ENCODE assay signal across 27 cellular contexts in genomic region chr21:29825936-29826335, GRCh38.
"Had no signal": no experiment of that assay in that cellular context is flagged by ENCODE, and none has a peak within 500 bp of the region (broad histone marks: within the 10 kb centered on the region; RNA-seq: fewer than 3 reads in every experiment).

No MANE protein-coding gene starts in this region.

- H3K36me3 ChIP-seq: ascending aorta, Peyer's patch, SJSA1 had no signal

- H3K4me1 Mint-ChIP-seq: activated CD4-positive, alpha-beta T cell treated with anti-CD3 and anti-CD28 coated beads, Interleukin-2, amount 10 ng/mL, durations not matched to agents 24 days and 14 days; activated naive CD4-positive, alpha-beta T cell treated with anti-CD3 and anti-CD28 coated beads, Interleukin-2, amount 50 U/mL, for 24 hours; activated naive CD8-positive, alpha-beta T cell treated with anti-CD3 and anti-CD28 coated beads, Interleukin-2, amount 10 ng/mL, durations not matched to agents 7 days and 5 days; activated T-helper 17 cell treated with anti-CD3 and anti-CD28 coated beads, Interleukin-2, amount 50 U/mL, for 72 hours had no signal

- H3K9me3 ChIP-seq: ascending aorta, Peyer's patch, SJSA1 had no signal

- H3K27ac ChIP-seq: ascending aorta, Peyer's patch, SJSA1 had no signal

- H3K4me1 ChIP-seq: ascending aorta, Peyer's patch, SJSA1 had no signal

- H3K4me3 ChIP-seq: ascending aorta, Peyer's patch, SJSA1 had no signal

- H3K4me3 Mint-ChIP-seq: activated CD4-positive, alpha-beta T cell treated with anti-CD3 and anti-CD28 coated beads, Interleukin-2, amount 10 ng/mL, durations not matched to agents 24 days and 14 days; activated CD8-positive, alpha-beta T cell treated with anti-CD3 and anti-CD28 coated beads for 36 hours; activated naive CD4-positive, alpha-beta T cell treated with anti-CD3 and anti-CD28 coated beads, Interleukin-2, amount 50 U/mL, for 24 hours; activated naive CD8-positive, alpha-beta T cell treated with anti-CD3 and anti-CD28 coated beads, Interleukin-2, amount 10 ng/mL, durations not matched to agents 7 days and 5 days; activated T-cell treated with anti-CD3 and anti-CD28 coated beads, Interleukin-2, amount 50 U/mL, for 72 hours; activated T-helper 17 cell treated with anti-CD3 and anti-CD28 coated beads, Interleukin-2, amount 50 U/mL, for 72 hours had no signal

- DNase-seq: activated CD4-positive, alpha-beta T cell treated with anti-CD3 and anti-CD28 coated beads, Interleukin-2, amount 10 ng/mL, durations not matched to agents 24 days and 14 days; activated CD4-positive, alpha-beta T cell treated with anti-CD3 and anti-CD28 coated beads, Interleukin-2, amount 50 U/mL, for 4 hours; activated CD8-positive, alpha-beta T cell treated with anti-CD3 and anti-CD28 coated beads for 36 hours; activated effector memory CD4-positive, alpha-beta T cell treated with anti-CD3 and anti-CD28 coated beads, Interleukin-2, amount 50 U/mL, for 16 hours; activated naive CD4-positive, alpha-beta T cell; activated naive CD8-positive, alpha-beta T cell treated with anti-CD3 and anti-CD28 coated beads, Interleukin-2, amount 10 ng/mL, durations not matched to agents 7 days and 5 days; activated T-cell treated with anti-CD3 and anti-CD28 coated beads, Interleukin-2, amount 50 U/mL, for 1 hour; activated T-cell treated with anti-CD3 and anti-CD28 coated beads, Interleukin-2, amount 50 U/mL, for 72 hours; amygdala; NCI-H1048; NCI-H1105 treated with DMSO at 0.1 percent for 48 hours; NCI-H1436; NCI-H1694 treated with DMSO at 0.1 percent for 48 hours; NCI-H2029; NCI-H345; NCI-H526; NCI-H748 treated with DMSO at 0.1 percent for 48 hours; NK-92 treated with Interleukin-12 subunit alpha and Interleukin-12 subunit beta, amount 100 ng/mL, for 24 hours; PC-3; Peyer's patch; RPMI8226; SHP77 treated with DMSO at 0.1 percent for 48 hours; T1000 had no signal

- H3K27me3 ChIP-seq: ascending aorta, Peyer's patch, SJSA1 had no signal

- H3K9me3 Mint-ChIP-seq: activated CD4-positive, alpha-beta T cell treated with anti-CD3 and anti-CD28 coated beads, Interleukin-2, amount 10 ng/mL, durations not matched to agents 24 days and 14 days; activated naive CD4-positive, alpha-beta T cell treated with anti-CD3 and anti-CD28 coated beads, Interleukin-2, amount 50 U/mL, for 24 hours; activated naive CD8-positive, alpha-beta T cell treated with anti-CD3 and anti-CD28 coated beads, Interleukin-2, amount 10 ng/mL, durations not matched to agents 7 days and 5 days; activated T-cell treated with anti-CD3 and anti-CD28 coated beads, Interleukin-2, amount 50 U/mL, for 72 hours had no signal

- H3K36me3 Mint-ChIP-seq: activated naive CD4-positive, alpha-beta T cell treated with anti-CD3 and anti-CD28 coated beads, Interleukin-2, amount 50 U/mL, for 24 hours; activated naive CD8-positive, alpha-beta T cell treated with anti-CD3 and anti-CD28 coated beads, Interleukin-2, amount 10 ng/mL, durations not matched to agents 7 days and 5 days had no signal

- ATAC-seq: activated CD8-positive, alpha-beta T cell treated with anti-CD3 and anti-CD28 coated beads for 36 hours; activated T-cell treated with anti-CD3 and anti-CD28 coated beads, Interleukin-2, amount 50 U/mL, for 72 hours; activated T-helper 17 cell treated with anti-CD3 and anti-CD28 coated beads, Interleukin-2, amount 50 U/mL, for 72 hours; PC-3 had no signal

- H3K27me3 Mint-ChIP-seq: activated naive CD8-positive, alpha-beta T cell treated with anti-CD3 and anti-CD28 coated beads, Interleukin-2, amount 10 ng/mL, durations not matched to agents 7 days and 5 days had no signal

- H3K27ac Mint-ChIP-seq: activated CD4-positive, alpha-beta T cell treated with anti-CD3 and anti-CD28 coated beads, Interleukin-2, amount 10 ng/mL, durations not matched to agents 24 days and 14 days; activated CD8-positive, alpha-beta T cell treated with anti-CD3 and anti-CD28 coated beads for 36 hours; activated naive CD4-positive, alpha-beta T cell treated with anti-CD3 and anti-CD28 coated beads, Interleukin-2, amount 50 U/mL, for 24 hours; activated naive CD8-positive, alpha-beta T cell treated with anti-CD3 and anti-CD28 coated beads, Interleukin-2, amount 10 ng/mL, durations not matched to agents 7 days and 5 days; activated T-cell treated with anti-CD3 and anti-CD28 coated beads, Interleukin-2, amount 50 U/mL, for 72 hours; activated T-helper 17 cell treated with anti-CD3 and anti-CD28 coated beads, Interleukin-2, amount 50 U/mL, for 72 hours had no signal
